In genomic region chr6:44105146-44105545, GRCh38 we compare ENCODE assay signal across 2 cellular contexts.
TF ChIP-seq lines count a peak whose summit lies in the region.

No MANE protein-coding gene starts in this region.

TF ChIP-seq in GM12878, 131 proteins besides CTCF, POLR2A, EP300 and RAD21:
- no peak for TF ChIP-seq LARP7 (IDR thresholded peaks at IDR 0.05)
- TF ChIP-seq SMAD1 (IDR thresholded peaks at IDR 0.05; ENCODE audit: low read depth, partially characterized antibody) = peak; percentile 49
- TF ChIP-seq TBL1XR1 (IDR thresholded peaks at IDR 0.05; ENCODE audit: low read depth, low read length) = no peak
TF ChIP-seq in GM12878: peak in this region for 1.

TF ChIP-seq in liver, 16 proteins besides CTCF, POLR2A, EP300 and RAD21:
- TF ChIP-seq MAX (IDR thresholded peaks at IDR 0.05) (no peak), HNF4A (conservative IDR thresholded peaks at IDR 0.05) (no peak), FOXA2 (IDR thresholded peaks at IDR 0.05) (no peak), EGR1 (IDR thresholded peaks at IDR 0.05; ENCODE audit: low read depth in 2 of 2) (no peak), REST (IDR thresholded peaks at IDR 0.05) (no peak), TAF1 (conservative IDR thresholded peaks at IDR 0.05) (no peak), SP1 (IDR thresholded peaks at IDR 0.05) (no peak), YY1 (IDR thresholded peaks at IDR 0.05) (no peak), HNF4G (IDR thresholded peaks at IDR 0.05) (no peak), ZBTB33 (IDR thresholded peaks at IDR 0.05) (no peak), FOXA1 (IDR thresholded peaks at IDR 0.05) (no peak), NR2F2 (IDR thresholded peaks at IDR 0.05) (no peak), RXRA (IDR thresholded peaks at IDR 0.05) (no peak)
